In genomic region chr17:41528959-41529353, GRCh38 we compare ENCODE assay signal across 14 cellular contexts. TPM values are rescaled to one million over a fixed set of nuclear protein-coding genes. Genes with fewer than 3 reads are reported as not detected.
A peak's percentile ranks its signal among the peaks of the same experiment; 100 is the strongest.
DNase-seq lines count a peak whose midpoint lies in the region; ATAC-seq and TF ChIP-seq lines count a peak whose summit lies in the region.
"Had no signal": no experiment of that assay in that cellular context is flagged by ENCODE, and none has a peak within 500 bp of the region (broad histone marks: within the 10 kb centered on the region; RNA-seq: fewer than 3 reads in every experiment).

No MANE protein-coding gene starts in this region.

- TF ChIP-seq CTCF in GM23338 (conservative IDR thresholded peaks at IDR 0.05; ENCODE audit: low read depth in 2 of 2) (no peak), GM13977 (IDR thresholded peaks at IDR 0.05; ENCODE audit: extremely low read depth, insufficient read depth, missing control alignments) (no peak), heart right ventricle (IDR thresholded peaks at IDR 0.05) (no peak)

- H3K4me2 ChIP-seq in GM23338 = peak overlapping the region; percentile 92; the same call in 1 of the 2 replicates

- H3K36me3 ChIP-seq in GM23338 (ENCODE audit: insufficient read depth) = no peaks in the 10 kb centered on the region
- H3K36me3 ChIP-seq in muscle layer of duodenum (ENCODE audit: control insufficient read depth in 1 of 2, insufficient read depth in 2 of 2, low read length in 2 of 2) = no peaks in the 10 kb centered on the region
- H3K36me3 ChIP-seq in heart right ventricle = no peaks in the 10 kb centered on the region

- peaks cover 9% of the 10 kb centered on the region; the same call in 1 of the 2 replicates for H4K20me1 ChIP-seq in GM23338 (replicated peaks; ENCODE audit: insufficient read depth)

- H3F3A ChIP-seq in GM23338 (replicated peaks; ENCODE audit: low read depth) = no peaks in the 10 kb centered on the region

- DNase-seq in COLO668 (lab: John Stamatoyannopoulos, UW; ENCODE audit: unreplicated experiment) = peak; percentile 68
- DNase-seq in GM23338 (ENCODE audit: low spot score) = peak; percentile 38
- DNase-seq in GM13977 (ENCODE audit: low spot score) = no peak
- no peak for DNase-seq in heart right ventricle
- DNase-seq: activated CD8-positive, alpha-beta memory T cell treated with anti-CD3 and anti-CD28 coated beads, Interleukin-2, amount 50 U/mL, for 48 hours; cerebellar nuclear complex; DND-41; T1000 had no signal

- peaks cover 15% of the 10 kb centered on the region for H3K4me1 ChIP-seq in GM23338 (ENCODE audit: insufficient read depth)
- H3K4me1 ChIP-seq in muscle layer of duodenum (ENCODE audit: control insufficient read depth in 1 of 2, insufficient read depth in 2 of 2, low read length in 2 of 2) = peaks cover 0 to 11% of the 10 kb centered on the region in 2 donors
- peaks cover 0 to 11% (median 8%) of the 10 kb centered on the region in 9 donors for H3K4me1 ChIP-seq in heart right ventricle

- no peaks in the 10 kb centered on the region; the same call in 2 of the 3 replicates for H3K9me3 Mint-ChIP-seq in GM23338
- H3K9me3 Mint-ChIP-seq in activated T-helper 17 cell treated with anti-CD3 and anti-CD28 coated beads, Interleukin-2, amount 50 U/mL, for 72 hours = no peaks in the 10 kb centered on the region

- intact Hi-C loops in heart right ventricle (cut with DNase I) = no loop called here

- H3K9me3 ChIP-seq in muscle layer of duodenum (ENCODE audit: control insufficient read depth in 1 of 2, low read length in 2 of 2) (no peaks in the 10 kb centered on the region), heart right ventricle (no peaks in the 10 kb centered on the region)

- H3K4me3 Mint-ChIP-seq in GM23338 = peak overlapping the region; percentile 92
- peak overlapping the region; percentile 44 for H3K4me3 Mint-ChIP-seq in activated T-helper 17 cell treated with anti-CD3 and anti-CD28 coated beads, Interleukin-2, amount 50 U/mL, for 72 hours

- H3K4me3 ChIP-seq in GM23338 (no peak overlapping the region), muscle layer of duodenum (ENCODE audit: low read depth in 1 of 2, low read length in 2 of 2) (no peak overlapping the region), heart right ventricle (no peak overlapping the region)

- peak overlapping the region; percentile 89 for H3K27ac Mint-ChIP-seq in GM23338
- H3K27ac Mint-ChIP-seq in activated T-helper 17 cell treated with anti-CD3 and anti-CD28 coated beads, Interleukin-2, amount 50 U/mL, for 72 hours = no peak overlapping the region

- ATAC-seq in GM23338 (no peak), GM18909 (IDR thresholded peaks at IDR 0.05; ENCODE audit: poor library complexity, unreplicated experiment) (no peak), HG02973 (IDR thresholded peaks at IDR 0.05; ENCODE audit: unreplicated experiment) (no peak), heart right ventricle (no peak)
- no peak for ATAC-seq in activated T-helper 17 cell treated with anti-CD3 and anti-CD28 coated beads, Interleukin-2, amount 50 U/mL, for 72 hours (replicated peaks)

- peaks cover 27% of the 10 kb centered on the region for H3K4me1 Mint-ChIP-seq in GM23338
- H3K4me1 Mint-ChIP-seq in activated T-helper 17 cell treated with anti-CD3 and anti-CD28 coated beads, Interleukin-2, amount 50 U/mL, for 72 hours = no peaks in the 10 kb centered on the region

- peak overlapping the region; percentile 38; the same call in 1 of the 2 replicates for H2AFZ ChIP-seq in GM23338

- in situ Hi-C loops in GM13977 (cut with MboI; ENCODE audit: low pct_unique_long_range_greater_than_20kb, low sequenced_read_pairs, unreplicated experiment) = no loop called here

- H3K36me3 Mint-ChIP-seq in GM23338 (ENCODE audit: low read depth) = peaks cover 27% of the 10 kb centered on the region
- H3K36me3 Mint-ChIP-seq in activated T-helper 17 cell treated with anti-CD3 and anti-CD28 coated beads, Interleukin-2, amount 50 U/mL, for 72 hours (ENCODE audit: low read depth) = no peaks in the 10 kb centered on the region

- no peaks in the 10 kb centered on the region for H3K27me3 ChIP-seq in GM23338 (ENCODE audit: insufficient read depth)
- H3K27me3 ChIP-seq in muscle layer of duodenum (ENCODE audit: low read depth, low read length) = peaks cover 24% of the 10 kb centered on the region
- H3K27me3 ChIP-seq in heart right ventricle = peaks cover 8 to 80% (median 76%) of the 10 kb centered on the region in 7 donors

- peaks cover 11% of the 10 kb centered on the region for H3K79me2 ChIP-seq in GM23338 (replicated peaks; ENCODE audit: insufficient read depth)

- H3K27me3 Mint-ChIP-seq in GM23338 (ENCODE audit: insufficient read depth, low read depth, poor library complexity) = peaks cover 21% of the 10 kb centered on the region
- peaks cover 56% of the 10 kb centered on the region for H3K27me3 Mint-ChIP-seq in activated T-helper 17 cell treated with anti-CD3 and anti-CD28 coated beads, Interleukin-2, amount 50 U/mL, for 72 hours

- H3K9me2 ChIP-seq in GM23338 (ENCODE audit: insufficient read depth) = no peaks in the 10 kb centered on the region

- 50 to 54% methylated on average over 10 of the region's 10 CpGs for WGBS in heart right ventricle, 2 donors

- no peak overlapping the region for H3K27ac ChIP-seq in GM23338 (ENCODE audit: low read depth)
- peak overlapping the region; percentile 37 for H3K27ac ChIP-seq in muscle layer of duodenum (ENCODE audit: low read length)
- no peak overlapping the region for H3K27ac ChIP-seq in heart right ventricle

TF ChIP-seq in GM23338, 12 proteins besides CTCF, POLR2A, EP300 and RAD21:
- no peak for TF ChIP-seq STAT1 (IDR thresholded peaks at IDR 0.05; ENCODE audit: unreplicated experiment)
- no peak for TF ChIP-seq ZNF331 (CRISPR knock-in tag; IDR thresholded peaks at IDR 0.05; ENCODE audit: low read depth)

RNA-seq across cellular contexts. Expression of gene KRT19, which starts 0.8 kb away (rescaled TPM):
- 109 and 134 TPM in 2 replicates for total RNA-seq in GM23338 (2014; rRNA removed; shearing (Covaris generic))
- 105 and 112 TPM in 2 replicates for polyA plus RNA-seq in GM23338 (2016; fragmentation: Nextera tagmentation; extraction: Ambion mirVana)
- not detected for total RNA-seq in activated T-helper 17 cell treated with anti-CD3 and anti-CD28 coated beads, Interleukin-2, amount 50 U/mL, for 72 hours
- 1 to 10 TPM in 3 of 10 donors, under 1 TPM in 7; 0.37 to 5.7 (median 0.77) TPM for total RNA-seq in heart right ventricle
- polyA plus RNA-seq in heart right ventricle = 1 to 10 TPM; 1.2 to 1.7 TPM

RNA-seq across cellular contexts. Expression of gene KRT15, which starts 10.3 kb away (rescaled TPM):
- 0.03 and 1.2 TPM in 2 replicates for total RNA-seq in GM23338 (2014; rRNA removed; shearing (Covaris generic))
- not detected in 2 replicates for polyA plus RNA-seq in GM23338 (2016; fragmentation: Nextera tagmentation; extraction: Ambion mirVana)
- not detected for total RNA-seq in activated T-helper 17 cell treated with anti-CD3 and anti-CD28 coated beads, Interleukin-2, amount 50 U/mL, for 72 hours
- under 1 TPM in 1 of 10 donors, not detected in 9; 0.07 TPM for total RNA-seq in heart right ventricle
- polyA plus RNA-seq in heart right ventricle = under 1 TPM in 1 of 2 donors, not detected in 1; 0.22 TPM
- total RNA-seq: frontal cortex, mesenteric fat pad had no signal

RNA-seq across cellular contexts. Expression of gene KRT13, which starts 23.5 kb away (rescaled TPM):
- total RNA-seq in GM23338 (2014; rRNA removed; shearing (Covaris generic)) = not detected in 2 replicates
- polyA plus RNA-seq in GM23338 (2016; fragmentation: Nextera tagmentation; extraction: Ambion mirVana) (not detected in 2 replicates), heart right ventricle (1 to 10 TPM in 1 of 2 donors, not detected in 1; 6.7 TPM)
- total RNA-seq in activated T-helper 17 cell treated with anti-CD3 and anti-CD28 coated beads, Interleukin-2, amount 50 U/mL, for 72 hours = not detected
- not detected for total RNA-seq in heart right ventricle
- total RNA-seq: frontal cortex, mesenteric fat pad had no signal

RNA-seq across cellular contexts. Expression of gene KRT36, which starts 39.2 kb away (rescaled TPM):
- not detected in 2 replicates for total RNA-seq in GM23338 (2014; rRNA removed; shearing (Covaris generic))
- polyA plus RNA-seq in GM23338 (2016; fragmentation: Nextera tagmentation; extraction: Ambion mirVana) (not detected in 2 replicates), heart right ventricle (not detected)
- not detected for total RNA-seq in activated T-helper 17 cell treated with anti-CD3 and anti-CD28 coated beads, Interleukin-2, amount 50 U/mL, for 72 hours
- not detected for total RNA-seq in heart right ventricle
- total RNA-seq: frontal cortex, mesenteric fat pad had no signal

RNA-seq across cellular contexts. Expression of gene KRT9, which starts 42.9 kb away (rescaled TPM):
- not detected in 2 replicates for total RNA-seq in GM23338 (2014; rRNA removed; shearing (Covaris generic))
- polyA plus RNA-seq in GM23338 (2016; fragmentation: Nextera tagmentation; extraction: Ambion mirVana) = not detected in 2 replicates
- not detected for total RNA-seq in activated T-helper 17 cell treated with anti-CD3 and anti-CD28 coated beads, Interleukin-2, amount 50 U/mL, for 72 hours
- not detected for total RNA-seq in heart right ventricle
- not detected for polyA plus RNA-seq in heart right ventricle
- total RNA-seq: frontal cortex, mesenteric fat pad had no signal

Comparison
In these comparisons a context has a peak if more than half of its experiments do, and no peak if none do; other contexts are left out.
1. DNase-seq: peak in COLO668 (single experiment) and GM23338 (single experiment); none in GM13977 (single experiment) and heart right ventricle (0 of 2).
2. RNA of gene KRT19, which starts 0.8 kb away (total RNA-seq): 109 to 134 TPM in GM23338; 0.37 to 5.7 TPM in heart right ventricle and not detected in activated T-helper 17 cell treated with anti-CD3 and anti-CD28 coated beads, Interleukin-2, amount 50 U/mL, for 72 hours; every median in the first group is over 10 times any median in the second.